Comparison of ENCODE assay signal across 8 cellular contexts in the genomic region with DNA sequence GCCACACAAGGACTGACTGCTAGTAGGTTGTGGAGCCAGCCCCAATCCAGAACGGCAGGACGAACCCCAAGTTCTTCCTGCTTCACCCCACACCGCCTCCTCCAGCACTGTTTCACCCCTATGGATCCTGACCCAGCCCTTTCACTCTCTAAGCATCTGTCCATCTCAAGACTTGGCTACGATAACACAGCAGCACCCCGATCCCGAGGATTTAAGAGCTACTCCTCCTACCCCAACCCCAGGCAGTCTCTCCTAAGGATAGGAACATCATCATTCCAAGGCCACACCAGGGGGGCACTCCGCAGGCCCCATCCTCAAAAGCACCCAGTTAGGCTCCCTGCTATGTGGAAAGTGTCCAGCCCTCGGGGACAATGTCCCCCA. TPM values are rescaled to one million over a fixed set of nuclear protein-coding genes. Genes with fewer than 3 reads are reported as not detected.
DNase-seq lines count a peak whose midpoint lies in the region; ATAC-seq and TF ChIP-seq lines count a peak whose summit lies in the region.

No MANE protein-coding gene starts in this region.

- intact Hi-C loops in activated CD8-positive, alpha-beta T cell treated with anti-CD3 and anti-CD28 coated beads for 36 hours (cut with micrococcal nuclease) = no loop called here

- no peak overlapping the region for H3K23ac ChIP-seq in trophoblast cell (ENCODE audit: low read length)

- H2AFZ ChIP-seq in trophoblast cell (ENCODE audit: insufficient read depth, low read length, poor library complexity) = peak overlapping the region; percentile 80

- peak overlapping the region; percentile 78 for H3K4me3 ChIP-seq in trophoblast cell (ENCODE audit: low read depth, low read length)

- POLR2A ChIA-PET in activated CD8-positive, alpha-beta T cell treated with anti-CD3 and anti-CD28 coated beads for 36 hours (lab: Charles Lee) = no interaction called here

- H3K36me3 Mint-ChIP-seq in activated CD8-positive, alpha-beta T cell treated with anti-CD3 and anti-CD28 coated beads for 36 hours (ENCODE audit: low read depth) = peaks cover 5% of the 10 kb centered on the region

- peak overlapping the region; percentile 89 for H3K27ac Mint-ChIP-seq in activated CD8-positive, alpha-beta T cell treated with anti-CD3 and anti-CD28 coated beads for 36 hours

- TF ChIP-seq CTCF in activated CD8-positive, alpha-beta T cell treated with anti-CD3 and anti-CD28 coated beads for 36 hours (IDR thresholded peaks at IDR 0.05) = no peak

- CTCF ChIA-PET in activated CD8-positive, alpha-beta T cell treated with anti-CD3 and anti-CD28 coated beads for 36 hours (lab: Charles Lee) = interaction anchor here (0.6 to 6.8 kb wide), 8 partner anchors 9 to 197 kb away, joined by 3 to 44 read pairs (median 4); partner anchors contain the start of gene SGO2

- no peak overlapping the region for H2BK5ac ChIP-seq in trophoblast cell (ENCODE audit: low read depth, low read length, poor library complexity)

- WGBS in trophoblast cell (ENCODE audit: extremely low coverage, insufficient coverage, insufficient read length) = no CpG with 5 or more reads among the region's 8 CpGs

- peak; percentile 3 for ATAC-seq in HG03025 (IDR thresholded peaks at IDR 0.05; ENCODE audit: low FRiP score, unreplicated experiment)
- peak; percentile 12 for ATAC-seq in activated CD8-positive, alpha-beta T cell treated with anti-CD3 and anti-CD28 coated beads for 36 hours
- no peak for ATAC-seq in HG03097 (IDR thresholded peaks at IDR 0.05; ENCODE audit: low FRiP score, unreplicated experiment)
- no peak for ATAC-seq in GM19328 (IDR thresholded peaks at IDR 0.05; ENCODE audit: unreplicated experiment)

- peak overlapping the region; percentile 81 for H3K4me2 ChIP-seq in trophoblast cell (ENCODE audit: low read length)

- peak overlapping the region; percentile 91 for H3K4me3 Mint-ChIP-seq in activated CD8-positive, alpha-beta T cell treated with anti-CD3 and anti-CD28 coated beads for 36 hours

- peaks cover 7% of the 10 kb centered on the region for H3K79me2 ChIP-seq in trophoblast cell (ENCODE audit: control insufficient read depth, insufficient read depth, low read length, poor library complexity)

- H2BK120ac ChIP-seq in trophoblast cell (ENCODE audit: insufficient read depth, low read length, poor library complexity) = peak overlapping the region; percentile 90

- H2AK5ac ChIP-seq in trophoblast cell (ENCODE audit: low read length) = peak overlapping the region; percentile 55

- peak overlapping the region; percentile 96 for H4K8ac ChIP-seq in trophoblast cell (ENCODE audit: low read depth, low read length)

- H3K9me3 ChIP-seq in ES-I3 (ENCODE audit: control insufficient read depth, insufficient read depth, low read length) (no peaks in the 10 kb centered on the region), trophoblast cell (ENCODE audit: insufficient read depth, low read depth, low read length) (no peaks in the 10 kb centered on the region)

- peak overlapping the region; percentile 0 for H2BK12ac ChIP-seq in trophoblast cell (ENCODE audit: low read length)

- H3K14ac ChIP-seq in trophoblast cell (ENCODE audit: low read length) = peak overlapping the region; percentile 92

- peaks cover 10% of the 10 kb centered on the region for H3K79me1 ChIP-seq in trophoblast cell (ENCODE audit: low read length)

- peaks cover 20% of the 10 kb centered on the region for H3K4me1 Mint-ChIP-seq in activated CD8-positive, alpha-beta T cell treated with anti-CD3 and anti-CD28 coated beads for 36 hours (ENCODE audit: low read depth)

- no peaks in the 10 kb centered on the region for H3K27me3 ChIP-seq in trophoblast cell (ENCODE audit: insufficient read depth, low read length)

- H3K9ac ChIP-seq in ES-I3 (ENCODE audit: low read depth, low read length) (peak overlapping the region; percentile 64), trophoblast cell (ENCODE audit: low read length) (peak overlapping the region; percentile 99)

- no peak overlapping the region for H3K27ac ChIP-seq in trophoblast cell (ENCODE audit: low read depth, low read length)

- H3K36me3 ChIP-seq in ES-I3 (ENCODE audit: insufficient read depth, low read length) = no peaks in the 10 kb centered on the region; the same call in 1 of the 2 replicates
- peaks cover 0 to under 1% of the 10 kb centered on the region in 2 experiments for H3K36me3 ChIP-seq in trophoblast cell (ENCODE audit: control insufficient read depth in 1 of 2, insufficient read depth in 2 of 2, low read length in 2 of 2)

- H3K9me3 Mint-ChIP-seq in activated CD8-positive, alpha-beta T cell treated with anti-CD3 and anti-CD28 coated beads for 36 hours = no peaks in the 10 kb centered on the region

- H4K91ac ChIP-seq in trophoblast cell (ENCODE audit: low read depth, low read length) = peak overlapping the region; percentile 85

- peak overlapping the region; percentile 91 for H4K12ac ChIP-seq in trophoblast cell (ENCODE audit: low read depth, low read length)

- no peaks in the 10 kb centered on the region for H3K27me3 Mint-ChIP-seq in activated CD8-positive, alpha-beta T cell treated with anti-CD3 and anti-CD28 coated beads for 36 hours

- H3K4ac ChIP-seq in trophoblast cell (ENCODE audit: low read depth, low read length) = peak overlapping the region; percentile 84

- peak overlapping the region; percentile 18 for H3K18ac ChIP-seq in trophoblast cell (ENCODE audit: low read length)

- H3K4me1 ChIP-seq in ES-I3 (ENCODE audit: insufficient read depth, low read length) (no peaks in the 10 kb centered on the region; the same call in 1 of the 2 replicates), trophoblast cell (ENCODE audit: control insufficient read depth in 1 of 2, insufficient read depth in 2 of 2, low read length in 2 of 2) (peaks cover 4 to 8% of the 10 kb centered on the region in 2 experiments)

- DNase-seq in activated CD8-positive, alpha-beta T cell treated with anti-CD3 and anti-CD28 coated beads for 36 hours = peak; percentile 16
- DNase-seq in germinal center (ENCODE audit: low spot score) = peak; percentile 8
- DNase-seq in trophoblast cell = no peak
- no peak for DNase-seq in NOMO-1 treated with dmso at 0.1 percent for 144 hours (lab: John Stamatoyannopoulos, UW; ENCODE audit: unreplicated experiment)

RNA-seq across cellular contexts. Expression of gene KCTD18, which starts 0.7 kb away (rescaled TPM):
- 10 to 100 TPM; 15.2 to 16.7 TPM for total RNA-seq in activated CD8-positive, alpha-beta T cell treated with anti-CD3 and anti-CD28 coated beads for 36 hours
- 4.1 and 4.5 TPM in 2 replicates for polyA plus RNA-seq in trophoblast cell (2013)

RNA-seq across cellular contexts. Expression of gene SGO2, which starts 16.8 kb away (rescaled TPM):
- 10 to 100 TPM; 50.2 to 58.4 TPM for total RNA-seq in activated CD8-positive, alpha-beta T cell treated with anti-CD3 and anti-CD28 coated beads for 36 hours
- 14.6 and 16.2 TPM in 2 replicates for polyA plus RNA-seq in trophoblast cell (2013)

Comparison
In these comparisons a context has a peak if more than half of its experiments do, and no peak if none do; other contexts are left out.
1. ATAC-seq: peak in HG03025 (single experiment) and activated CD8-positive, alpha-beta T cell treated with anti-CD3 and anti-CD28 coated beads for 36 hours (single experiment); none in HG03097 (single experiment) and GM19328 (single experiment).
2. DNase-seq: peak in activated CD8-positive, alpha-beta T cell treated with anti-CD3 and anti-CD28 coated beads for 36 hours (single experiment) and germinal center (single experiment); none in trophoblast cell (0 of 2) and NOMO-1 treated with dmso at 0.1 percent for 144 hours (single experiment).